ENCODE assay signal across 17 cellular contexts in the genomic region with DNA sequence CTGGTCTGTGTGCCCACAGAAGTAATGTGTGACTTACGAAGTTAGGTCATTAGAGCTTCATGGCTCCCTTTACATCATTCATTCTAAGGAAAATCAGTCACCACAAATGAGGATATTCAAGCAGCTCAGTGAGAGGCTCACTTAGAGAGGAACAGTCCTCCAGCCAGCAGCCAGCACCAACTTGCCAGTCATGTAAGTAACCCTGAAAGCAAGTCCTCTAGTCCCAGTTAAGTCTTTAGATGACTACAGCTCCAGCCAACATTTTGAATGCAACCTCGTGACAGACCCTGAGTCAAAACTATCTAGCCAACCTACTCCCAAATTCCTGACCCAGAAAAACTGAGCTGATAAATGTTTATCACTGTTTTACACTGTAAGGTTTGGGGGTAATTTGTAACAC.
A peak's percentile ranks its signal among the peaks of the same experiment; 100 is the strongest.
DNase-seq lines count a peak whose midpoint lies in the region; ATAC-seq and TF ChIP-seq lines count a peak whose summit lies in the region.
"Had no signal": no experiment of that assay in that cellular context is flagged by ENCODE, and none has a peak within 500 bp of the region (broad histone marks: within the 10 kb centered on the region; RNA-seq: fewer than 3 reads in every experiment).

No MANE protein-coding gene starts in this region.

- H3K27me3 Mint-ChIP-seq in stimulated activated naive CD8-positive, alpha-beta T cell treated with anti-CD3 and anti-CD28 coated beads, Interleukin-15, amount 100 ng/mL, for 72 hours = no peaks in the 10 kb centered on the region

- TF ChIP-seq POLR2A in tibial nerve (IDR thresholded peaks at IDR 0.05) = no peak

- WGBS in tibial nerve, 2 donors = 58 to 67% methylated on average over 2 of the region's 2 CpGs

- H3K4me1 ChIP-seq in tibial nerve = no peaks in the 10 kb centered on the region
- H3K4me1 ChIP-seq: prostate gland had no signal

- peaks cover 62% of the 10 kb centered on the region for H3K4me1 Mint-ChIP-seq in stimulated activated naive CD8-positive, alpha-beta T cell treated with anti-CD3 and anti-CD28 coated beads, Interleukin-15, amount 100 ng/mL, for 72 hours

- peak; percentile 54 for ATAC-seq in HG02973 (IDR thresholded peaks at IDR 0.05; ENCODE audit: unreplicated experiment)
- peak; percentile 61 for ATAC-seq in stimulated activated naive CD8-positive, alpha-beta T cell treated with anti-CD3 and anti-CD28 coated beads, Interleukin-15, amount 100 ng/mL, for 72 hours
- ATAC-seq: left ventricle myocardium superior, Panc1 had no signal

- TF ChIP-seq CTCF in epithelial cell of esophagus (IDR thresholded peaks at IDR 0.05; ENCODE audit: insufficient read depth, low read depth, low read length, missing control alignments) (no peak), tibial nerve (IDR thresholded peaks at IDR 0.05) (no peak)

- H3K4me3 Mint-ChIP-seq in stimulated activated naive CD8-positive, alpha-beta T cell treated with anti-CD3 and anti-CD28 coated beads, Interleukin-15, amount 100 ng/mL, for 72 hours = no peak overlapping the region

- no peak overlapping the region for H3K27ac ChIP-seq in tibial nerve
- H3K27ac ChIP-seq: prostate gland, WERI-Rb-1 had no signal

- no peak for TF ChIP-seq EP300 in tibial nerve (IDR thresholded peaks at IDR 0.05)

- H3K36me3 ChIP-seq in tibial nerve = no peaks in the 10 kb centered on the region
- H3K36me3 ChIP-seq: prostate gland, WERI-Rb-1 had no signal

- peak; percentile 25 for DNase-seq in stimulated activated CD4-positive, alpha-beta T cell treated with anti-CD3 and anti-CD28 coated beads, Interleukin-15, amount 100 ng/mL, for 24 hours
- no peak for DNase-seq in stimulated activated CD4-positive, alpha-beta T cell treated with anti-CD3 and anti-CD28 coated beads, Interleukin-12 subunit alpha, Interleukin-12 subunit beta, amount 100 ng/mL, for 4 hours
- DNase-seq in epithelial cell of esophagus (ENCODE audit: low read depth) (peak; percentile 29), GM19240 (ENCODE audit: insufficient read length, low spot score) (no peak), NCI-H1048 (lab: John Stamatoyannopoulos, UW) (no peak), tibial nerve (ENCODE audit: low spot score in 2 of 2) (no peak)
- no peak for DNase-seq in stimulated activated naive CD8-positive, alpha-beta T cell treated with anti-CD3 and anti-CD28 coated beads, Interleukin-15, amount 100 ng/mL, for 72 hours
- DNase-seq: activated CD8-positive, alpha-beta memory T cell treated with anti-CD3 and anti-CD28 coated beads, Interleukin-2, amount 50 U/mL, for 4 hours; caudate nucleus; effector CD4-positive, alpha-beta T cell; left ventricle myocardium superior; NCI-H1930; NCI-H526 treated with DMSO at 0.1 percent for 48 hours; WERI-Rb-1 had no signal

- H3K9me3 Mint-ChIP-seq in stimulated activated naive CD8-positive, alpha-beta T cell treated with anti-CD3 and anti-CD28 coated beads, Interleukin-15, amount 100 ng/mL, for 72 hours = no peaks in the 10 kb centered on the region

- no peaks in the 10 kb centered on the region for H3K27me3 ChIP-seq in tibial nerve

- no peaks in the 10 kb centered on the region for H3K9me3 ChIP-seq in tibial nerve
- H3K9me3 ChIP-seq: prostate gland had no signal

- no peak overlapping the region for H3K27ac Mint-ChIP-seq in stimulated activated naive CD8-positive, alpha-beta T cell treated with anti-CD3 and anti-CD28 coated beads, Interleukin-15, amount 100 ng/mL, for 72 hours

- H3K4me3 ChIP-seq in epithelial cell of esophagus (ENCODE audit: low read length) (no peak overlapping the region), tibial nerve (no peak overlapping the region)
- H3K4me3 ChIP-seq: prostate gland had no signal

Comparison
In these comparisons a context has a peak if more than half of its experiments do, and no peak if none do; other contexts are left out.
1. DNase-seq: peak in stimulated activated CD4-positive, alpha-beta T cell treated with anti-CD3 and anti-CD28 coated beads, Interleukin-15, amount 100 ng/mL, for 24 hours (single experiment) and epithelial cell of esophagus (single experiment); none in stimulated activated CD4-positive, alpha-beta T cell treated with anti-CD3 and anti-CD28 coated beads, Interleukin-12 subunit alpha, Interleukin-12 subunit beta, amount 100 ng/mL, for 4 hours (single experiment), stimulated activated naive CD8-positive, alpha-beta T cell treated with anti-CD3 and anti-CD28 coated beads, Interleukin-15, amount 100 ng/mL, for 72 hours (0 of 2), GM19240 (single experiment), NCI-H1048 (single experiment) and tibial nerve (0 of 2).